In the genomic region with DNA sequence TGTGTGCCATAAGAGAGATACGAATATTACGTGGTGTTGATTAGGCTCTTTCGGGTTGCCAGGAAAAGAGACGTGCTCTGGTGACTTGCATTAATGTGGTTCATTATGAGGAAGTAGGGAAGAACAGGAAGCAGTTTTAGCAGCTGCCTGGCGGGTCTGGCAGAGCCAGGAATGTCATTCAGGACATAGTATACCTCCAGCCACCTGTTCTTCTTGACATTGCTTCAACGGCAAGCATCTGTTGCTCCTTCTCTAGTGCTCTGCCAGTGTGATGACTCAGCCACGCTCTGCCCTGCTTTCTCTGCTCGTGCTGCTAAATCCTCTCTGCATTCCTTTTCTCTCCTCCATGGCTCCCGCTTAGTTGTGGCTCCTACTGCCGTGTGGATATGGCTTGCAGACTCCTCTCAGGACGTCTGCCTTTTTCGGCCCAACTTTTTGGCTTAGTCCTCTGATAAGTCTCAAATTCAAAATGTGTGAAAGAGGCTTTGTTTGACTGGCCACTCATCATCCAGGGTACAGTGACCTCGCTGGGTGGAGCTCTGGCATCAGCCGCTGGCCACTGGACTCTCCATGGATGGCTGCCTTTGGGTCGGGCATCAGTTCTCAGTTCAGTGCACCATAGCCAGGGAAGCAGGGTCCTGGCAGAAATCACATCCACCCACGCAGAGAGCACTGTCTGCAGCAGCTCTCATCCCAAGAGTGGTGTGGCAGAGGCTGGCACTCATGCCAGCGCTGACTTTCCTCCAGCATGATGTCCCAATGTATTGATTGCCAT, we compare ENCODE assay signal across 9 cellular contexts.
DNase-seq lines count a peak whose midpoint lies in the region; ATAC-seq and TF ChIP-seq lines count a peak whose summit lies in the region.
"Had no signal": no experiment of that assay in that cellular context is flagged by ENCODE, and none has a peak within 500 bp of the region (broad histone marks: within the 10 kb centered on the region; RNA-seq: fewer than 3 reads in every experiment).

No MANE protein-coding gene starts in this region.

- WGBS in esophagus muscularis mucosa: 44% methylated on average over 15 of the region's 17 CpGs

- H3K36me3 ChIP-seq in esophagus muscularis mucosa: no peaks in the 10 kb centered on the region
- H3K36me3 ChIP-seq in parathyroid adenoma (ENCODE audit: control insufficient read depth, insufficient read depth, low read length): no peaks in the 10 kb centered on the region

- no peaks in the 10 kb centered on the region for H3K9me3 ChIP-seq in esophagus muscularis mucosa
- H3K9me3 ChIP-seq in parathyroid adenoma (ENCODE audit: control insufficient read depth, low read length): no peaks in the 10 kb centered on the region

- peak overlapping the region; percentile 58 to 75 (median 60) for H3K27ac ChIP-seq in esophagus muscularis mucosa (replicated peaks in 1 of 4)
- H3K27ac ChIP-seq in parathyroid adenoma: peak overlapping the region; percentile 42

- no peak for TF ChIP-seq CTCF in esophagus muscularis mucosa (IDR thresholded peaks at IDR 0.05)
- TF ChIP-seq CTCF in parathyroid adenoma (IDR thresholded peaks at IDR 0.05): no peak

- no peak for TF ChIP-seq EP300 in esophagus muscularis mucosa (IDR thresholded peaks at IDR 0.05)

- peaks cover 5 to 33% (median 27%) of the 10 kb centered on the region in 4 donors for H3K4me1 ChIP-seq in esophagus muscularis mucosa
- H3K4me1 ChIP-seq in parathyroid adenoma: peaks cover 11% of the 10 kb centered on the region

- no peak for ATAC-seq in GM18870 (IDR thresholded peaks at IDR 0.05; ENCODE audit: unreplicated experiment)
- ATAC-seq in GM19395 (IDR thresholded peaks at IDR 0.05; ENCODE audit: unreplicated experiment): no peak
- no peak for ATAC-seq in HG03342 (IDR thresholded peaks at IDR 0.05; ENCODE audit: unreplicated experiment)

- H3K9ac ChIP-seq in parathyroid adenoma: no peak overlapping the region

- intact Hi-C loops in esophagus muscularis mucosa (cut with DNase I): no loop called here

- TF ChIP-seq POLR2A in esophagus muscularis mucosa (IDR thresholded peaks at IDR 0.05; ENCODE audit: low read depth): no peak

- no peaks in the 10 kb centered on the region for H3K79me2 ChIP-seq in parathyroid adenoma

- peak overlapping the region; percentile 53 for H2AFZ ChIP-seq in parathyroid adenoma

- H3K27me3 ChIP-seq in esophagus muscularis mucosa (no peaks in the 10 kb centered on the region), parathyroid adenoma (ENCODE audit: control insufficient read depth, insufficient read depth, low read length) (no peaks in the 10 kb centered on the region)

- no peak overlapping the region for H3K4me2 ChIP-seq in parathyroid adenoma (ENCODE audit: low read length)

- H3K4me3 ChIP-seq in esophagus muscularis mucosa (peak overlapping the region in 1 of 4 donors; percentile 9), parathyroid adenoma (ENCODE audit: low read depth, low read length) (no peak overlapping the region)

- peak; percentile 98 for DNase-seq in DMS53 treated with DMSO at 0.1 percent for 48 hours (lab: John Stamatoyannopoulos, UW; ENCODE audit: unreplicated experiment)
- DNase-seq in NCI-H69 (lab: John Stamatoyannopoulos, UW): peak; percentile 25
- DNase-seq in esophagus muscularis mucosa (ENCODE audit: extremely low spot score): no peak
- no peak for DNase-seq in activated CD4-positive, alpha-beta T cell treated with anti-CD3 and anti-CD28 coated beads for 1 hour
- DNase-seq: activated B cell treated with CpG ODN at 0.5 μM for 24 hours had no signal

Comparison
In these comparisons a context has a peak if more than half of its experiments do, and no peak if none do; other contexts are left out.
1. DNase-seq: peak in DMS53 treated with DMSO at 0.1 percent for 48 hours (single experiment) and NCI-H69 (single experiment); none in esophagus muscularis mucosa (single experiment) and activated CD4-positive, alpha-beta T cell treated with anti-CD3 and anti-CD28 coated beads for 1 hour (single experiment).